8 cellular contexts compared by ENCODE assay signal in the genomic region with DNA sequence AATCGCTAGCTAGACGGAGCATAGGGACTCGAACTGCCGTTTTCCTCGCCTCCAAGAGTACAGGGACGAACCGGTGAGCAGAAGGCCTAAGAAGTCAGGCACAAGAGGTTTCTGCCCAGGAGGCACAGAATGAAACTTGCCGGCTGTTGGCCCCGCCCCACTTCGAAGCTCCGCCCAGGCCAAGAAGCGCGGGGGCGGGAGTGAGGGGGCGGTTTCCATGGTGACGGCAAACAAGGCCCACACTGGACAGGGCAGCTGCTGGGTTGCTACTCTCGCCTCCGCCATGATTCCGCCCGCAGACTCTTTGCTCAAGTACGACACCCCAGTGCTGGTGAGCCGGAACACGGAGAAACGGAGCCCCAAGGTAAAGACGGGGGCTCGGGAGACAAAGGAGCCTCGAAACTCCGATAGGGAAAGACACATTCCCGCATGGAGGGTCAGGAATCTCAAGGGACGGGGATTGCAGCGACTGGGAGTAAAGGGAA. TPM values are rescaled to one million over a fixed set of nuclear protein-coding genes. Genes with fewer than 3 reads are reported as not detected.
DNase-seq lines count a peak whose midpoint lies in the region; ATAC-seq and TF ChIP-seq lines count a peak whose summit lies in the region.

Gene DNALI1 (plus strand): TSS at position 229 of the 485 bp plus-strand sequence. CDS start 55 bp downstream, at position 284.

- H3K4me3 Mint-ChIP-seq in activated naive CD4-positive, alpha-beta T cell treated with anti-CD3 and anti-CD28 coated beads for 36 hours = no peak within 1 kb of the TSS

- H3K4me1 ChIP-seq in breast epithelium (peaks cover 8 to 22% of the 10 kb centered on the region in 2 donors), iPS DF 6.9 (ENCODE audit: control insufficient read depth, insufficient read depth, low read length) (no peaks in the 10 kb centered on the region; the same call in 1 of the 2 replicates)

- peak; percentile 15 for DNase-seq in activated naive CD4-positive, alpha-beta T cell treated with anti-CD3 and anti-CD28 coated beads for 36 hours
- no peak for DNase-seq in activated naive CD4-positive, alpha-beta T cell treated with Interleukin-2 at 50 U/mL for 16 hours
- DNase-seq in NCI-H748 treated with DMSO at 0.1 percent for 48 hours (lab: John Stamatoyannopoulos, UW) (peak; percentile 76), breast epithelium (ENCODE audit: low spot score in 2 of 2) (peak; percentile 89 to 96), iPS DF 6.9 (ENCODE audit: low read depth, low spot score) (peak; percentile 68), putamen (ENCODE audit: low spot score) (peak; percentile 85)

- CTCF ChIA-PET in activated naive CD4-positive, alpha-beta T cell treated with anti-CD3 and anti-CD28 coated beads for 36 hours (lab: Charles Lee) = interaction anchor here (0.9 kb wide), 1 partner anchor 47 kb away, joined by 6 read pairs; no protein-coding TSS in a partner anchor

- H3K9me3 Mint-ChIP-seq in activated naive CD4-positive, alpha-beta T cell treated with anti-CD3 and anti-CD28 coated beads for 36 hours = no peaks in the 10 kb centered on the region

- H3K4me3 ChIP-seq in breast epithelium = peak within 1 kb of the TSS; percentile 29 to 63 (median 51)
- H3K4me3 ChIP-seq in iPS DF 6.9 (ENCODE audit: low read length) = peak within 1 kb of the TSS; percentile 32; the same call in 1 of the 2 replicates

- no peak for ATAC-seq in GM19397 (IDR thresholded peaks at IDR 0.05; ENCODE audit: unreplicated experiment)
- no peak for ATAC-seq in HG03565 (IDR thresholded peaks at IDR 0.05; ENCODE audit: unreplicated experiment)

- no peaks in the 10 kb centered on the region for H3K27me3 ChIP-seq in breast epithelium
- H3K27me3 ChIP-seq in iPS DF 6.9 (ENCODE audit: control insufficient read depth, insufficient read depth, low read length) = no peaks in the 10 kb centered on the region

- H3K27ac ChIP-seq in breast epithelium (peak within 1 kb of the TSS; percentile 89 to 93), iPS DF 6.9 (ENCODE audit: low read length) (no peak within 1 kb of the TSS)

- H3K27me3 Mint-ChIP-seq in activated naive CD4-positive, alpha-beta T cell treated with anti-CD3 and anti-CD28 coated beads for 36 hours (ENCODE audit: low read depth) = no peaks in the 10 kb centered on the region

- H3K36me3 Mint-ChIP-seq in activated naive CD4-positive, alpha-beta T cell treated with anti-CD3 and anti-CD28 coated beads for 36 hours (ENCODE audit: low read depth) = peaks cover 5% of the 10 kb centered on the region

- intact Hi-C loops in activated naive CD4-positive, alpha-beta T cell treated with anti-CD3 and anti-CD28 coated beads for 36 hours (cut with micrococcal nuclease) = no loop called here
- intact Hi-C loops in breast epithelium (cut with DNase I; ENCODE audit: low total_unique reads) = no loop called here

- H3K9me3 ChIP-seq in breast epithelium (no peaks in the 10 kb centered on the region), iPS DF 6.9 (ENCODE audit: control insufficient read depth, insufficient read depth, low read length) (no peaks in the 10 kb centered on the region)

- WGBS in iPS DF 6.9 (ENCODE audit: insufficient coverage, insufficient read length) = no CpG with 5 or more reads among the region's 31 CpGs

- H3K4me1 Mint-ChIP-seq in activated naive CD4-positive, alpha-beta T cell treated with anti-CD3 and anti-CD28 coated beads for 36 hours (ENCODE audit: low read depth) = peaks cover 23% of the 10 kb centered on the region

- peak; percentile 15 for TF ChIP-seq POLR2A in breast epithelium (IDR thresholded peaks at IDR 0.05)

- H3K36me3 ChIP-seq in breast epithelium (no peaks in the 10 kb centered on the region), iPS DF 6.9 (ENCODE audit: control insufficient read depth, insufficient read depth, low read length) (no peaks in the 10 kb centered on the region)

- no peak for TF ChIP-seq CTCF in breast epithelium (IDR thresholded peaks at IDR 0.05)

- H3K27ac Mint-ChIP-seq in activated naive CD4-positive, alpha-beta T cell treated with anti-CD3 and anti-CD28 coated beads for 36 hours = no peak within 1 kb of the TSS

RNA-seq across cellular contexts. Expression of gene DNALI1, which starts in this region (rescaled TPM):
- not detected for total RNA-seq in activated naive CD4-positive, alpha-beta T cell treated with anti-CD3 and anti-CD28 coated beads for 36 hours
- 10 to 100 TPM in 2 of 3 donors, 1 to 10 TPM in 1; 4.6 to 29.4 (median 20.6) TPM for total RNA-seq in breast epithelium

Comparison
In these comparisons a context has a peak if more than half of its experiments do, and no peak if none do; other contexts are left out.
1. RNA of gene DNALI1 (total RNA-seq): 4.6 to 29.4 TPM in breast epithelium; not detected in activated naive CD4-positive, alpha-beta T cell treated with anti-CD3 and anti-CD28 coated beads for 36 hours; every median in the first group is over 4 times any median in the second.
2. Peak in DNase-seq in activated naive CD4-positive, alpha-beta T cell treated with anti-CD3 and anti-CD28 coated beads for 36 hours; RNA of the gene not detected or under 1 TPM.